ENCODE assay signal across 23 cellular contexts in the genomic region with DNA sequence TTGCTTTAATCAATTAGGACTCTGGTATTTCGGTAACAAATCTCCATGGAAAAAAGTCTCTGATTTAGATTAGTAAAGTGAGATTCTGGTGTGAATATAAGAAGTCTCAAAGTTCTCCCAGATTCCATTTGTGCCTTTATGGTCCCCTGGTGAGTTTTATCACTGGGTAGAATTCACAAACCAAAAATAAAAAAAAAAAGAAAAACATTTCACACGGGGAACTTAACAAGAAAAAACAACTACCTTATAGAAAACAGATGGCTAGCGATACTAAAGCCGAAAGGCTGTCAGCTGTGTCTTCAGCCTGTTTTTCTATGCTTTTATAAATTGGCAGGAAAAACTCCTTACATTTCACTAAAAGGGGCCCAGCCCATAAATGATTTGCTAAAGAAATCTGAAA. TPM values are rescaled to one million over a fixed set of nuclear protein-coding genes. Genes with fewer than 3 reads are reported as not detected.
DNase-seq lines count a peak whose midpoint lies in the region; ATAC-seq and TF ChIP-seq lines count a peak whose summit lies in the region.
"Had no signal": no experiment of that assay in that cellular context is flagged by ENCODE, and none has a peak within 500 bp of the region (broad histone marks: within the 10 kb centered on the region; RNA-seq: fewer than 3 reads in every experiment).

No MANE protein-coding gene starts in this region.

- peaks cover 21% of the 10 kb centered on the region for H3K4me1 Mint-ChIP-seq in endodermal cell
- no peaks in the 10 kb centered on the region for H3K4me1 Mint-ChIP-seq in stimulated activated naive B cell treated with anti-CD40 and anti-IgM and Interleukin-4, amounts not matched to agents 10 μg/mL and 1 μg/mL and 100 μg/mL, for 72 hours
- H3K4me1 Mint-ChIP-seq: stimulated activated naive CD8-positive, alpha-beta T cell treated with anti-CD3 and anti-CD28 coated beads, Interleukin-15, amount 100 ng/mL, for 72 hours had no signal

- H3K79me2 ChIP-seq in osteoblast (ENCODE audit: insufficient read depth, low read length) = peaks cover 90% of the 10 kb centered on the region

- H3K9me3 Mint-ChIP-seq in endodermal cell = no peaks in the 10 kb centered on the region
- no peaks in the 10 kb centered on the region for H3K9me3 Mint-ChIP-seq in stimulated activated naive B cell treated with anti-CD40 and anti-IgM and Interleukin-4, amounts not matched to agents 10 μg/mL and 1 μg/mL and 100 μg/mL, for 72 hours
- H3K9me3 Mint-ChIP-seq: activated T-helper 2 cell treated with anti-CD3 and anti-CD28 coated beads, Interferon-gamma antibody, Interleukin-2, Interleukin-4, amounts not matched to agents 10 μg/mL and 5 μg/mL and 100 μg/mL, durations not matched to agents 14 hours and 24 hours and 36 hours; CD8-positive, alpha-beta T cell; stimulated activated naive CD8-positive, alpha-beta T cell treated with anti-CD3 and anti-CD28 coated beads, Interleukin-15, amount 100 ng/mL, for 72 hours had no signal

- peak overlapping the region; percentile 66 for H3K4me2 ChIP-seq in osteoblast (ENCODE audit: insufficient read depth, low read length)

- H3K36me3 ChIP-seq in endodermal cell (ENCODE audit: control insufficient read depth, insufficient read depth, low read length) (peaks cover 27% of the 10 kb centered on the region), osteoblast (ENCODE audit: insufficient read depth, low read length) (peaks cover 20% of the 10 kb centered on the region)

- DNase-seq in AG08395 (ENCODE audit: low spot score) (peak; percentile 11), RPMI7951 (ENCODE audit: low read depth) (peak; percentile 51), endodermal cell (no peak), osteoblast (ENCODE audit: insufficient read length, low spot score, missing footprints) (no peak), RWPE1 (ENCODE audit: low spot score) (no peak), NCI-H1417 treated with DMSO at 0.1 percent for 48 hours (lab: John Stamatoyannopoulos, UW) (no peak)
- no peak for DNase-seq in stimulated activated naive B cell treated with anti-CD40 and anti-IgM and Interleukin-4, amounts not matched to agents 10 μg/mL and 1 μg/mL and 100 μg/mL, for 72 hours
- DNase-seq: activated CD4-positive, alpha-beta T cell treated with anti-CD3 and anti-CD28 coated beads for 48 hours; CD8-positive, alpha-beta T cell; cerebellar nuclear complex; effector memory CD4-positive, alpha-beta T cell; heart right ventricle; Karpas-422; NCI-H2029 treated with DMSO at 0.1 percent for 48 hours; NCI-H446; NK-92 treated with Interleukin-12 subunit alpha and Interleukin-12 subunit beta, amount 100 ng/mL, for 24 hours; posterior cingulate gyrus; Right ventricle myocardium superior; stimulated activated CD4-positive, alpha-beta T cell treated with anti-CD3 and anti-CD28 coated beads, Interleukin-2, amount 100 ng/mL, for 48 hours; stimulated activated naive CD8-positive, alpha-beta T cell treated with anti-CD3 and anti-CD28 coated beads, Interleukin-15, amount 100 ng/mL, for 72 hours; T-helper 1 cell had no signal

- H3K27me3 Mint-ChIP-seq in endodermal cell (ENCODE audit: insufficient read depth) = no peaks in the 10 kb centered on the region
- peaks cover 0 to 4% of the 10 kb centered on the region in 2 donors for H3K27me3 Mint-ChIP-seq in stimulated activated naive B cell treated with anti-CD40 and anti-IgM and Interleukin-4, amounts not matched to agents 10 μg/mL and 1 μg/mL and 100 μg/mL, for 72 hours
- H3K27me3 Mint-ChIP-seq: stimulated activated naive CD8-positive, alpha-beta T cell treated with anti-CD3 and anti-CD28 coated beads, Interleukin-15, amount 100 ng/mL, for 72 hours had no signal

- H3K4me1 ChIP-seq in endodermal cell (ENCODE audit: control insufficient read depth, insufficient read depth, low read length) (peaks cover 9% of the 10 kb centered on the region), osteoblast (ENCODE audit: insufficient read depth, low read length) (peaks cover 51% of the 10 kb centered on the region)

- no peak for ATAC-seq in GM21515 (IDR thresholded peaks at IDR 0.05; ENCODE audit: unreplicated experiment)
- no peak for ATAC-seq in stimulated activated naive B cell treated with anti-CD40 and anti-IgM and Interleukin-4, amounts not matched to agents 10 μg/mL and 1 μg/mL and 100 μg/mL, for 72 hours (replicated peaks)
- ATAC-seq: CD8-positive, alpha-beta T cell; heart right ventricle; stimulated activated naive CD8-positive, alpha-beta T cell treated with anti-CD3 and anti-CD28 coated beads, Interleukin-15, amount 100 ng/mL, for 72 hours had no signal

- 85 to 100% methylated on average over 2 to 4 of the region's 4 CpGs for WGBS in endodermal cell (ENCODE audit: insufficient coverage in 1 of 2, insufficient read length in 1 of 2), 2 experiments

- POLR2A ChIA-PET in RWPE1 (lab: Yijun Ruan, JAX; ENCODE audit: low non-redundant PET) = no interaction called here

- H3K36me3 Mint-ChIP-seq in endodermal cell (ENCODE audit: low read depth) = no peaks in the 10 kb centered on the region
- no peaks in the 10 kb centered on the region for H3K36me3 Mint-ChIP-seq in stimulated activated naive B cell treated with anti-CD40 and anti-IgM and Interleukin-4, amounts not matched to agents 10 μg/mL and 1 μg/mL and 100 μg/mL, for 72 hours
- H3K36me3 Mint-ChIP-seq: CD8-positive, alpha-beta T cell had no signal

- peak overlapping the region; percentile 86 for H3K27ac Mint-ChIP-seq in endodermal cell
- no peak overlapping the region for H3K27ac Mint-ChIP-seq in stimulated activated naive B cell treated with anti-CD40 and anti-IgM and Interleukin-4, amounts not matched to agents 10 μg/mL and 1 μg/mL and 100 μg/mL, for 72 hours
- H3K27ac Mint-ChIP-seq: activated T-helper 2 cell treated with anti-CD3 and anti-CD28 coated beads, Interferon-gamma antibody, Interleukin-2, Interleukin-4, amounts not matched to agents 10 μg/mL and 5 μg/mL and 100 μg/mL, durations not matched to agents 14 hours and 24 hours and 36 hours; CD8-positive, alpha-beta T cell; stimulated activated naive CD8-positive, alpha-beta T cell treated with anti-CD3 and anti-CD28 coated beads, Interleukin-15, amount 100 ng/mL, for 72 hours had no signal

- H3K27me3 ChIP-seq in endodermal cell (ENCODE audit: control insufficient read depth, insufficient read depth, low read length, poor library complexity, severe bottlenecking) (no peaks in the 10 kb centered on the region), osteoblast (ENCODE audit: insufficient read depth, low read length) (no peaks in the 10 kb centered on the region)
- H3K27me3 ChIP-seq: heart right ventricle had no signal

- H3K9me3 ChIP-seq in endodermal cell (ENCODE audit: control insufficient read depth, low read length) (no peaks in the 10 kb centered on the region), osteoblast (ENCODE audit: low read depth, low read length) (no peaks in the 10 kb centered on the region)
- H3K9me3 ChIP-seq: heart right ventricle had no signal

- CTCF ChIA-PET in RWPE1 (lab: Yijun Ruan, JAX) = no interaction called here

- TF ChIP-seq CTCF in endodermal cell (conservative IDR thresholded peaks at IDR 0.05) (no peak), osteoblast (IDR thresholded peaks at IDR 0.05; ENCODE audit: extremely low read depth, low read depth, low read length) (no peak), RWPE1 (conservative IDR thresholded peaks at IDR 0.05; ENCODE audit: low read depth) (no peak)

- H2AFZ ChIP-seq in osteoblast (ENCODE audit: low read length) = no peak overlapping the region

- H3K4me3 Mint-ChIP-seq in endodermal cell = no peak overlapping the region
- no peak overlapping the region for H3K4me3 Mint-ChIP-seq in stimulated activated naive B cell treated with anti-CD40 and anti-IgM and Interleukin-4, amounts not matched to agents 10 μg/mL and 1 μg/mL and 100 μg/mL, for 72 hours
- H3K4me3 Mint-ChIP-seq: CD8-positive, alpha-beta T cell; stimulated activated naive CD8-positive, alpha-beta T cell treated with anti-CD3 and anti-CD28 coated beads, Interleukin-15, amount 100 ng/mL, for 72 hours had no signal

- no peaks in the 10 kb centered on the region for H4K20me1 ChIP-seq in osteoblast (ENCODE audit: insufficient read depth, low read length)

- H3K4me3 ChIP-seq in endodermal cell (ENCODE audit: low read length) = peak overlapping the region; percentile 23
- peak overlapping the region; percentile 30 for H3K4me3 ChIP-seq in osteoblast (ENCODE audit: insufficient read depth, low read length)
- H3K4me3 ChIP-seq: heart right ventricle had no signal

- H3K27ac ChIP-seq in endodermal cell (ENCODE audit: low read depth, low read length) (no peak overlapping the region), osteoblast (ENCODE audit: low read depth, low read length) (peak overlapping the region; percentile 95), RWPE1 (no peak overlapping the region)

- H3K9ac ChIP-seq in endodermal cell (ENCODE audit: extremely low read depth, low read length, poor library complexity, severe bottlenecking) = no peak overlapping the region

RNA-seq across cellular contexts. Expression of a gene that starts 50.6 kb away (rescaled TPM):
- total RNA-seq in RPMI7951 (2014; rRNA removed; shearing (Covaris generic)) = 175 and 204 TPM in 2 replicates
- total RNA-seq in endodermal cell (100 to 1,000 TPM; 117 to 153 TPM), osteoblast (632 and 879 TPM in 2 replicates)
- 104 TPM for polyA plus RNA-seq in endodermal cell (2013, experiment 1 of 2)
- 133 TPM for polyA plus RNA-seq in endodermal cell (2013, experiment 2 of 2)

Comparison
In these comparisons a context has a peak if more than half of its experiments do, and no peak if none do; other contexts are left out.
1. DNase-seq: peak in AG08395 (single experiment) and RPMI7951 (single experiment); none in endodermal cell (single experiment), osteoblast (single experiment), RWPE1 (single experiment), NCI-H1417 treated with DMSO at 0.1 percent for 48 hours (single experiment) and stimulated activated naive B cell treated with anti-CD40 and anti-IgM and Interleukin-4, amounts not matched to agents 10 μg/mL and 1 μg/mL and 100 μg/mL, for 72 hours (single experiment).